ENCODE assay signal across 9 cellular contexts in the genomic region with DNA sequence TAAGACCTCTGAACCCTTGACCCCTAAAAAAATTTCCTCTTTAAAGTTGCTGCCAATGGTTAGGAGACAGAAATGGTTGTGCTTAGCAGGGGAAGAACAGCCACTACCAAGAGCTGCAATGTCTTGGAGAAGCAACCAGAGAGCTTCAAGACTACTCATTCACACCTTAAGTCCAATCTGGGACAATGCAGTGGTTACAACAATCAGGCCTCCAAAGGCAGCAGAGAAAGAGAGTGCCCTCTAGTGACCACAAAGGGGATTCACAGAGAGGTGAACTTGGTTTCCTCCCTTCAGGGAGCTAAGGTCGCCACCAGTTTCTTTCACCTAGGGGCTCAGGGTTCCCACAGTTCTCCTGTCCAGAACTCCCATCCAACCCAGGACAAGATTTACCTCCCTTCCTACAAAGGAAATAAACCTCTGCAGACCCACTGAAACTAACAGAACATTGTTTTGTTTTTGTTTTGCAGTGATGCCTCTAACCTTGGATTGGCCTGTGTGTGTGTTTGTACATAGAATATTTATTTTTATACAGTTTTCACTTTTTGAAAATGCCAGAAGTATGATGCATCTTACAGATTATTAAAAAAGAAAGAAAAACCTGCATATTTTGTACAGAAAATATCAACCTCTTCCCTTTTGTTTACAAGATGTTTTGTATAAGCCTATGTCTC.
DNase-seq lines count a peak whose midpoint lies in the region; ATAC-seq, FAIRE-seq and TF ChIP-seq lines count a peak whose summit lies in the region.
"Had no signal": no experiment of that assay in that cellular context is flagged by ENCODE, and none has a peak within 500 bp of the region (broad histone marks: within the 10 kb centered on the region; RNA-seq: fewer than 3 reads in every experiment).

No MANE protein-coding gene starts in this region.

- peak; percentile 80 for ATAC-seq in mucosa of descending colon
- no peak for ATAC-seq in HG03097 (IDR thresholded peaks at IDR 0.05; ENCODE audit: low FRiP score, unreplicated experiment)

- TF ChIP-seq CTCF in AG09309 (IDR thresholded peaks at IDR 0.05; ENCODE audit: control insufficient read depth, insufficient read depth, low read depth, low read length, missing control alignments) (peak; percentile 88), GM12864 (IDR thresholded peaks at IDR 0.05; ENCODE audit: low read depth, low read length, missing control alignments) (peak; percentile 94), dorsolateral prefrontal cortex (IDR thresholded peaks at IDR 0.05 in 54 of 56, conservative IDR thresholded peaks at IDR 0.05 in 2 of 56; ENCODE audit: low read depth in 1 of 56, partially characterized antibody in 56 of 56) (peak in 55 of 56 donors; percentile 19 to 68 (median 57)), mucosa of descending colon (IDR thresholded peaks at IDR 0.05) (peak; percentile 24)

- H3K27ac ChIP-seq in dorsolateral prefrontal cortex: no peak overlapping the region

- H3K4me1 ChIP-seq in mucosa of descending colon (ENCODE audit: low read depth): peaks cover 7% of the 10 kb centered on the region

- no peak for FAIRE-seq in HTR-8/SVneo (lab: Jason Lieb, UNC)

- H3K4me3 ChIP-seq in AG09309 (ENCODE audit: control insufficient read depth, low read depth, low read length) (no peak overlapping the region), GM12864 (ENCODE audit: low read depth, low read length) (no peak overlapping the region), dorsolateral prefrontal cortex (no peak overlapping the region), mucosa of descending colon (no peak overlapping the region)

- no peaks in the 10 kb centered on the region for H3K36me3 ChIP-seq in mucosa of descending colon (ENCODE audit: low read depth)

- no peaks in the 10 kb centered on the region for H3K9me3 ChIP-seq in mucosa of descending colon

- DNase-seq in AG09309 (ENCODE audit: low read depth) (peak; percentile 4), GM12864 (ENCODE audit: low read depth) (no peak), HTR-8/SVneo (ENCODE audit: insufficient read length, low spot score) (peak; percentile 64), RPMI7951 (ENCODE audit: low read depth) (peak; percentile 51), dorsolateral prefrontal cortex (peak in 1 of 10 donors; percentile 34), mucosa of descending colon (peak in 1 of 3 donors; percentile 36), nucleus accumbens (lab: John Stamatoyannopoulos, UW) (no peak)
- DNase-seq: left cardiac atrium had no signal

- H3K27me3 ChIP-seq in dorsolateral prefrontal cortex: no peaks in the 10 kb centered on the region

- intact Hi-C loops in dorsolateral prefrontal cortex (cut with DNase I): no loop called here
- intact Hi-C loops in mucosa of descending colon (cut with DNase I, micrococcal nuclease): no loop called here

Comparison
In these comparisons a context has a peak if more than half of its experiments do, and no peak if none do; other contexts are left out.
1. DNase-seq: peak in AG09309 (single experiment), HTR-8/SVneo (single experiment) and RPMI7951 (single experiment); none in GM12864 (single experiment) and nucleus accumbens (0 of 56).
2. CTCF ChIP-seq: peak in every context shown above with its lines; median percentile 94 in GM12864; 88 in AG09309; 57 in dorsolateral prefrontal cortex; 24 in mucosa of descending colon.